Comparison of ENCODE assay signal across 12 cellular contexts in the genomic region with DNA sequence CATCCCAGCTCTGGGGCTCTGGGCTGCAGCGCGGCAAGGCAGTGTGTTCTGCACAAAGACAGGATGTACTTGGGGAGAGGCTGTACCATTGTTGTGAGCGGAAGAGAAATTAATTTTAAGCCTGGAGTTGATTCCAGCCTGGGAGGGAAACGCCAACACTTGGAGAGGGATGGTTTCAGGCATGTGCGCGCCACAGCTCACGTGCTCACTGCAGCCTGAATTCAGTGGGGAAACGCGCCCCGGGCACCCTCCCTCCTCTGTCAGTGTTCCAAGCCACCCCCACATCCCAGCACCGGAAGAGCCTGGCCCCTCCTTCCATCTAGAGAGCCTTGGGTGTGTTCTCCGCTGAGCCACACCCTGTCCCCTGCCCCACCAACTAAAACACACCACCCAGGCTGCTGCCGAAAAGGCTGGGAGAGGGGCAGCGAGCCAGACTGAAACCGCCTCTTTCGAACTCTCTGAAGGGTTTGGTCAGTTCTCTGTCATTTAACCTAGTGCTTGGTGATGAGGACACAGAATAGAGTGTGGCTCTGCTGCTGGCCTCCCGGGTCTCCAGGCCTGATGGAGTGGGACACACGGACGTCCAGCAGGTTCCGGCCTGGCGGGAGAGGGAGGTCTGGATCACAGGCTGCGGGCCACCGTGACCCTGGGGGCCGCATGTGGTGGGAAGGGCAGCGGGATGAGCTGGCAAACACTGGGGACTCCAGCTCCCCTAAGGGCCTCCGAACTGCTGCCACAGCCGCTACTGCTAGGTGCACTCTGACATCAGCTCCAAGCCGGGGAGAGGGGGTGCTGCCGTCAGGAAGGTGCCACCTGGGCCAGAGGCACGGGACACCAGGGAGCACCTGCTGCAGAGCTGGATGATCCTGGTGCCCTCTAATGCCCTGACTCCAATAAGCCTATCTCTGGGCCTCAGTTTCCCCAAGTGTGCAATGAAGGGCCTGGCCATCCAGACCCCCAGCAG.
DNase-seq lines count a peak whose midpoint lies in the region; ATAC-seq, FAIRE-seq and TF ChIP-seq lines count a peak whose summit lies in the region.
"Had no signal": no experiment of that assay in that cellular context is flagged by ENCODE, and none has a peak within 500 bp of the region (broad histone marks: within the 10 kb centered on the region; RNA-seq: fewer than 3 reads in every experiment).

No MANE protein-coding gene starts in this region.

- H3K27ac ChIP-seq in left lung: peak overlapping the region in 1 of 2 donors; percentile 7
- H3K27ac ChIP-seq in tibial nerve: peak overlapping the region in 1 of 4 donors; percentile 41
- H3K27ac ChIP-seq: 22Rv1, GM23248 had no signal

- 29 to 38% methylated on average over 23 to 27 of the region's 30 CpGs for WGBS in tibial nerve, 2 donors

- ATAC-seq in left lung: peak; percentile 80

- H3K4me1 ChIP-seq in left lung (peaks cover 0 to 10% of the 10 kb centered on the region in 2 donors), tibial nerve (peaks cover 0 to 15% (median 0%) of the 10 kb centered on the region in 4 donors)

- TF ChIP-seq CTCF in left lung (IDR thresholded peaks at IDR 0.05) (no peak), tibial nerve (IDR thresholded peaks at IDR 0.05) (no peak)

- intact Hi-C loops in left lung (cut with DNase I): no loop called here

- H3K9me3 ChIP-seq in left lung: no peaks in the 10 kb centered on the region
- no peaks in the 10 kb centered on the region for H3K9me3 ChIP-seq in tibial nerve

- no peak for TF ChIP-seq POLR2A in tibial nerve (IDR thresholded peaks at IDR 0.05)
- TF ChIP-seq POLR2A in GM12892 (IDR thresholded peaks at IDR 0.05; ENCODE audit: low read depth, low read length): no peak

- peak in 1 of 2 donors; percentile 5 for TF ChIP-seq EP300 in tibial nerve (IDR thresholded peaks at IDR 0.05)

- no peaks in the 10 kb centered on the region for H3K27me3 ChIP-seq in left lung
- H3K27me3 ChIP-seq in tibial nerve: no peaks in the 10 kb centered on the region

- DNase-seq in NCI-H2227 (lab: John Stamatoyannopoulos, UW; ENCODE audit: unreplicated experiment) (peak; percentile 38), NCI-H2227 treated with DMSO at 0.1 percent for 48 hours (lab: John Stamatoyannopoulos, UW) (no peak), anterior cingulate cortex (lab: John Stamatoyannopoulos, UW) (peak in 43 of 58 donors; percentile 11 to 85 (median 50)), left lung (peak; percentile 50 to 75), tibial nerve (ENCODE audit: low spot score in 2 of 2) (peak; percentile 26), T1000 (lab: John Stamatoyannopoulos, UW) (no peak), NCI-H1694 treated with DMSO at 0.1 percent for 48 hours (lab: John Stamatoyannopoulos, UW) (no peak), GM12892 (ENCODE audit: insufficient read length) (no peak)
- DNase-seq: activated CD8-positive, alpha-beta memory T cell treated with anti-CD3 and anti-CD28 coated beads for 24 hours; GM23248; NCI-H446 treated with DMSO at 0.1 percent for 48 hours had no signal

- H3K36me3 ChIP-seq in left lung (no peaks in the 10 kb centered on the region), tibial nerve (no peaks in the 10 kb centered on the region)

- FAIRE-seq in GM12892 (lab: Jason Lieb, UNC): no peak

- H3K4me3 ChIP-seq in left lung: no peak overlapping the region
- H3K4me3 ChIP-seq in tibial nerve: no peak overlapping the region
- H3K4me3 ChIP-seq: GM23248 had no signal

Comparison
In these comparisons a context has a peak if more than half of its experiments do, and no peak if none do; other contexts are left out.
1. DNase-seq: peak in NCI-H2227 (single experiment), anterior cingulate cortex (43 of 58), left lung (2 of 2) and tibial nerve (2 of 2); none in NCI-H2227 treated with DMSO at 0.1 percent for 48 hours (single experiment), T1000 (single experiment), NCI-H1694 treated with DMSO at 0.1 percent for 48 hours (single experiment) and GM12892 (single experiment).